1 cellular context compared by ENCODE assay signal in genomic region chr17:43020789-43021738, GRCh38.
A peak's percentile ranks its signal among the peaks of the same experiment; 100 is the strongest.
TF ChIP-seq lines count a peak whose summit lies in the region.

No MANE protein-coding gene starts in this region.

TF ChIP-seq in HepG2, 621 proteins besides CTCF, POLR2A, EP300 and RAD21 (continued from another document and continues in another):
- TF ChIP-seq ZBTB39 (CRISPR knock-in tag; IDR thresholded peaks at IDR 0.05) (0 out of 2 replicates have a peak, but pooled peaks have one; percentile 49), STAT6 (CRISPR knock-in tag; IDR thresholded peaks at IDR 0.05; ENCODE audit: borderline replicate concordance) (0 out of 2 replicates have a peak, but pooled peaks have one; percentile 57), ARHGAP35 (CRISPR knock-in tag; IDR thresholded peaks at IDR 0.05; ENCODE audit: borderline replicate concordance) (0 out of 2 replicates have a peak, but pooled peaks have one; percentile 64), ZBED4 (CRISPR knock-in tag; IDR thresholded peaks at IDR 0.05; ENCODE audit: borderline replicate concordance) (peak; percentile 37; the same call in 1 of the 2 replicates), PAXIP1 (CRISPR knock-in tag; conservative IDR thresholded peaks at IDR 0.05) (peak; percentile 6; the same call in 1 of the 2 replicates), ETV6 (CRISPR knock-in tag; conservative IDR thresholded peaks at IDR 0.05) (no peak), REL (CRISPR knock-in tag; conservative IDR thresholded peaks at IDR 0.05) (no peak), RERE (CRISPR knock-in tag; IDR thresholded peaks at IDR 0.05; ENCODE audit: low read depth) (no peak), GLI4 (CRISPR knock-in tag; IDR thresholded peaks at IDR 0.05; ENCODE audit: borderline replicate concordance) (no peak), ZNF740 (CRISPR knock-in tag; IDR thresholded peaks at IDR 0.05) (peak; percentile 93), KDM3A (CRISPR knock-in tag; IDR thresholded peaks at IDR 0.05; ENCODE audit: low read depth) (peak; percentile 66; the same call in 1 of the 2 replicates), MATR3 (CRISPR knock-in tag; IDR thresholded peaks at IDR 0.05) (no peak), MTF2 (CRISPR knock-in tag; IDR thresholded peaks at IDR 0.05; ENCODE audit: borderline replicate concordance) (peak; percentile 72; the same call in 1 of the 2 replicates), NCOA1 (CRISPR knock-in tag; IDR thresholded peaks at IDR 0.05) (peak; percentile 82; the same call in 1 of the 2 replicates), ZSCAN31 (CRISPR knock-in tag; IDR thresholded peaks at IDR 0.05; ENCODE audit: low read depth) (no peak), HOXA5 (CRISPR knock-in tag; IDR thresholded peaks at IDR 0.05) (0 out of 2 replicates have a peak, but pooled peaks have one; percentile 54), SAFB2 (CRISPR knock-in tag; IDR thresholded peaks at IDR 0.05; ENCODE audit: borderline replicate concordance, low read depth) (no peak), ZNF775 (CRISPR knock-in tag; IDR thresholded peaks at IDR 0.05; ENCODE audit: borderline replicate concordance) (0 out of 2 replicates have a peak, but pooled peaks have one; percentile 2), GATAD2A (CRISPR knock-in tag; IDR thresholded peaks at IDR 0.05) (no peak; the same call in 1 of the 2 replicates), FOXA3 (CRISPR knock-in tag; IDR thresholded peaks at IDR 0.05) (peak; percentile 24; the same call in 1 of the 2 replicates), RARA (CRISPR knock-in tag; IDR thresholded peaks at IDR 0.05) (peak; percentile 46; the same call in 1 of the 2 replicates), ARNTL (CRISPR knock-in tag; IDR thresholded peaks at IDR 0.05) (no peak), ZNF598 (CRISPR knock-in tag; IDR thresholded peaks at IDR 0.05; ENCODE audit: borderline replicate concordance) (no peak), ZNF383 (CRISPR knock-in tag; IDR thresholded peaks at IDR 0.05; ENCODE audit: borderline replicate concordance) (no peak), ATF3 (CRISPR knock-in tag; IDR thresholded peaks at IDR 0.05) (peak; percentile 81), ZNF891 (CRISPR knock-in tag; IDR thresholded peaks at IDR 0.05) (no peak), NR2F6 (IDR thresholded peaks at IDR 0.05) (no peak), NR2F6 (CRISPR knock-in tag; IDR thresholded peaks at IDR 0.05) (peak; percentile 63), ZSCAN22 (CRISPR knock-in tag; IDR thresholded peaks at IDR 0.05) (no peak), MAX (IDR thresholded peaks at IDR 0.05) (peak; percentile 64), ZNF878 (CRISPR knock-in tag; IDR thresholded peaks at IDR 0.05) (no peak), ZNF550 (CRISPR knock-in tag; IDR thresholded peaks at IDR 0.05; ENCODE audit: borderline replicate concordance) (no peak), ZNF292 (CRISPR knock-in tag; IDR thresholded peaks at IDR 0.05; ENCODE audit: borderline replicate concordance, low read depth) (no peak; the same call in 1 of the 2 replicates), ZNF12 (CRISPR knock-in tag; IDR thresholded peaks at IDR 0.05) (0 out of 2 replicates have a peak, but pooled peaks have one; percentile 7), CBX5 (CRISPR knock-in tag; IDR thresholded peaks at IDR 0.05; ENCODE audit: borderline replicate concordance) (0 out of 2 replicates have a peak, but pooled peaks have one; percentile 14), MYPOP (CRISPR knock-in tag; IDR thresholded peaks at IDR 0.05) (no peak)
